ENCODE assay signal across 1 cellular context in the genomic region with DNA sequence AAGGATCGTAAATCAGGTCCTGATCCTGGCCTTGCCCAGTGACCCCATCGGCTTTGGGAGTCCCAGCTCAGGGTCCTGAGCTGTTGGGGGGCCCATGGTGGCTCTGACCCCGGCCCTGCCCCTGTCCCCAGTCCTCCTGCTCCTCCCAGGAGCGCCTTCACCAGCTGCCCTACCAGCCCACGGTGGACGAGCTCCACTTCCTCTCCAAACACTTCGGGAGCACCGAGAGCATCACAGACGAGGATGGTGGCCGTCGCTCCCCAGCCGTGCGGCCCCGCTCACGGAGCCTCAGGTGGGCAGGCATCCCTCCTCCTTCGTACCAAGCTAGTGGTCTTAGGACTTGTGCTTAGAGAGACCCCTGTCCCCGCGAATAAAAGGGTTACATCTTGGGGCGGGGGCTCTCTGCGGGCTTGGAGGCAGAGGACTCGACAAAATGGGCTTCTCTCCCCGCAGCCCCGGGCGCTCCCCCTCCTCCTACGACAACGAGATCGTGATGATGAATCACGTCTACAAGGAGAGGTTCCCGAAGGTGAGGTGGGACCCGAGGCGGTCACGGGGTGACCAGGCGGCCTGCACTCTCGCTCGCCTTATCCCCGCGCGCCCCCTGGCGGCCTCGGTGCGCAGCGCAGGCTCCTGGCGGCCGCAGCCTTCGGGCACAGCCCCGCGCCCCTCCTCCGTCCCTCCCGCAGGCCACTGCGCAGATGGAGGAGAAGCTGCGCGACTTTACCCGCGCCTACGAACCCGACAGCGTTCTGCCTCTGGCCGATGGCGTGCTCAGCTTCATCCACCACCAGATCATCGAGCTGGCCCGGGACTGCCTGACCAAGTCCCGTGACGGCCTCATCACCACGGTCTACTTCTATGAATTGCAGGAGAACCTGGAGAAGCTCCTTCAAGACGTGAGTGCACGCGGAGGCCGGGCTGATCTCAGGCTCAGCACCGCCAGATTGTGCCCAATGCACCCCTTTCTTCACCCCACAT.
TF ChIP-seq lines count a peak whose summit lies in the region.

No MANE protein-coding gene starts in this region.

TF ChIP-seq in SK-N-SH treated with all-trans-retinoic acid at 6 μM for 48 hours, 23 proteins besides CTCF, POLR2A, EP300 and RAD21 (continued from another document):
- TF ChIP-seq TSHZ2 (CRISPR knock-in tag; IDR thresholded peaks at IDR 0.05) (no peak), ISL1 (CRISPR knock-in tag; IDR thresholded peaks at IDR 0.05) (no peak), BACH2 (CRISPR knock-in tag; IDR thresholded peaks at IDR 0.05; ENCODE audit: borderline replicate concordance) (no peak)
